ENCODE assay signal across 10 cellular contexts in the genomic region with DNA sequence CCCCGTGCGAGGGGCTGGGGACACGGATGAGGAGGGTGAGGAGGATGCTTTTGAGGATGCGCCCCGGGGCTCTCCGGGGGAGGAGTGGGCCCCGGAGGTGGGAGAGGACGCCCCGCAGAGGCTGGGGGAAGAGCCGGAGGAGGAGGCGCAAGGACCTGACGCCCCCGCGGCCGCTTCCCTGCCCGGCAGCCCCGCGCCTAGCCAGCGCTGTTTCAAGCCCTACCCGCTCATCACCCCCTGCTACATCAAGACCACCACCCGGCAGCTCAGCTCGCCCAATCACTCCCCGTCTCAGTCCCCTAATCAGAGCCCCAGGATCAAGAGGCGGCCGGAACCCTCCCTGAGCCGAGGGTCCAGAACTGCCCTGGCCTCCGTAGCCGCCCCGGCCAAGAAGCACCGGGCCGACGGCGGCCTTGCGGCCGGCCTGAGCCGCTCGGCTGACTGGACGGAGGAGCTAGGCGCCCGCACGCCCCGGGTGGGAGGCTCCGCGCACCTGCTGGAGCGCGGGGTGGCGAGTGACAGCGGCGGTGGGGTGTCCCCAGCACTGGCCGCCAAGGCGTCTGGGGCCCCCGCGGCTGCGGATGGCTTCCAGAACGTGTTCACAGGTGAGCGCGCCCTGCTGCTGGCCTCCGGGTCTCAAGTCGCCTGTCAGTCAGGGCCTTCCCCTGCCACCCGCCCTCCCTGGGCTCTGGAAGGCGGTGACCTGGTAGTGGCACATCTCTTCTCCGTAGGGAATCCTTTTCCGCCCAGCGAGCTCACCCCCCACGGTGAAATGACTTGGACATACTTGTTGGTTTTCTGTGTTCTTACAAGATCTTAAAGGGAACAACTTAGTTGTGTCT. TPM values are rescaled to one million over a fixed set of nuclear protein-coding genes. Genes with fewer than 3 reads are reported as not detected.
A peak's percentile ranks its signal among the peaks of the same experiment; 100 is the strongest.
DNase-seq lines count a peak whose midpoint lies in the region; ATAC-seq and TF ChIP-seq lines count a peak whose summit lies in the region.
"Had no signal": no experiment of that assay in that cellular context is flagged by ENCODE, and none has a peak within 500 bp of the region (broad histone marks: within the 10 kb centered on the region; RNA-seq: fewer than 3 reads in every experiment).

No MANE protein-coding gene starts in this region.

- POLR2A ChIA-PET in WTC11 (lab: Charles Lee), result no interaction called here

- intact Hi-C loops in stomach (cut with DNase I; ENCODE audit: low total_unique reads), result no loop called here

- WGBS in stomach, 5 donors, result 8 to 18% (median 13%) methylated on average over 19 to 65 of the region's 65 CpGs

- no peak overlapping the region for H3K27ac Mint-ChIP-seq in WTC11

- H3K4me3 ChIP-seq in iPS-15b (ENCODE audit: low read depth, low read length) (peak overlapping the region; percentile 41), stomach (peak overlapping the region; percentile 44 to 48 (median 46))

- peak overlapping the region; percentile 64 for H3K4me3 Mint-ChIP-seq in WTC11

- H3K27me3 ChIP-seq in iPS-15b (ENCODE audit: control insufficient read depth, insufficient read depth, low read length) (peaks cover 16% of the 10 kb centered on the region), stomach (peaks cover 0 to 67% (median 31%) of the 10 kb centered on the region in 3 donors)

- H3K36me3 Mint-ChIP-seq in WTC11, result no peaks in the 10 kb centered on the region

- no peaks in the 10 kb centered on the region for H3K9me3 Mint-ChIP-seq in WTC11

- no peaks in the 10 kb centered on the region for H3K9me3 ChIP-seq in iPS-15b (ENCODE audit: control insufficient read depth, insufficient read depth, low read length)
- no peaks in the 10 kb centered on the region for H3K9me3 ChIP-seq in stomach

- CTCF ChIA-PET in WTC11 (lab: Charles Lee), result interaction anchor here (0.9 kb wide), 1 partner anchor 57 kb away, joined by 3 read pairs; no protein-coding TSS in a partner anchor

- peak overlapping the region in 2 of 5 donors; percentile 14 to 65 for H3K27ac ChIP-seq in stomach

- no peak for TF ChIP-seq POLR2A in stomach (IDR thresholded peaks at IDR 0.05)

- H3K36me3 ChIP-seq in iPS-15b (ENCODE audit: control insufficient read depth, insufficient read depth, low read length), result no peaks in the 10 kb centered on the region
- no peaks in the 10 kb centered on the region for H3K36me3 ChIP-seq in stomach

- H3K27me3 Mint-ChIP-seq in WTC11 (ENCODE audit: low read depth), result peaks cover 39% of the 10 kb centered on the region

- no peak for TF ChIP-seq EP300 in stomach (IDR thresholded peaks at IDR 0.05)

- TF ChIP-seq CTCF in WTC11 (IDR thresholded peaks at IDR 0.05) (no peak), stomach (IDR thresholded peaks at IDR 0.05) (no peak)

- ATAC-seq in WTC11 (peak; percentile 40), HG02759 (IDR thresholded peaks at IDR 0.05; ENCODE audit: unreplicated experiment) (no peak), HG02642 (IDR thresholded peaks at IDR 0.05; ENCODE audit: poor library complexity, unreplicated experiment) (no peak)

- DNase-seq in NCI-H1417 (lab: John Stamatoyannopoulos, UW) (peak; percentile 19 to 78 (median 73)), NCI-H1417 treated with DMSO at 0.1 percent for 48 hours (lab: John Stamatoyannopoulos, UW) (no peak), WTC11 (ENCODE audit: low spot score) (peak; percentile 55), stomach (no peak)
- DNase-seq in activated CD8-positive, alpha-beta memory T cell treated with anti-CD3 and anti-CD28 coated beads for 24 hours, result no peak
- DNase-seq: NCI-H446 had no signal

- H3K4me1 Mint-ChIP-seq in WTC11, result peaks cover 16% of the 10 kb centered on the region

- no peaks in the 10 kb centered on the region for H3K4me1 ChIP-seq in iPS-15b (ENCODE audit: control insufficient read depth, insufficient read depth, low read length)
- peaks cover 7 to 28% (median 26%) of the 10 kb centered on the region in 4 donors for H3K4me1 ChIP-seq in stomach

- H3K9ac ChIP-seq in iPS-15b (ENCODE audit: low read depth, low read length), result no peak overlapping the region

TF ChIP-seq in WTC11, 78 proteins besides CTCF, POLR2A, EP300 and RAD21:
- TF ChIP-seq, protein P1, sequence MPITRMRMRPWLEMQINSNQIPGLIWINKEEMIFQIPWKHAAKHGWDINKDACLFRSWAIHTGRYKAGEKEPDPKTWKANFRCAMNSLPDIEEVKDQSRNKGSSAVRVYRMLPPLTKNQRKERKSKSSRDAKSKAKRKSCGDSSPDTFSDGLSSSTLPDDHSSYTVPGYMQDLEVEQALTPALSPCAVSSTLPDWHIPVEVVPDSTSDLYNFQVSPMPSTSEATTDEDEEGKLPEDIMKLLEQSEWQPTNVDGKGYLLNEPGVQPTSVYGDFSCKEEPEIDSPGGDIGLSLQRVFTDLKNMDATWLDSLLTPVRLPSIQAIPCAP (CRISPR knock-in tag; IDR thresholded peaks at IDR 0.05), result 0 out of 2 replicates have a peak, but pooled peaks have one; percentile 21
- TF ChIP-seq, protein P2, sequence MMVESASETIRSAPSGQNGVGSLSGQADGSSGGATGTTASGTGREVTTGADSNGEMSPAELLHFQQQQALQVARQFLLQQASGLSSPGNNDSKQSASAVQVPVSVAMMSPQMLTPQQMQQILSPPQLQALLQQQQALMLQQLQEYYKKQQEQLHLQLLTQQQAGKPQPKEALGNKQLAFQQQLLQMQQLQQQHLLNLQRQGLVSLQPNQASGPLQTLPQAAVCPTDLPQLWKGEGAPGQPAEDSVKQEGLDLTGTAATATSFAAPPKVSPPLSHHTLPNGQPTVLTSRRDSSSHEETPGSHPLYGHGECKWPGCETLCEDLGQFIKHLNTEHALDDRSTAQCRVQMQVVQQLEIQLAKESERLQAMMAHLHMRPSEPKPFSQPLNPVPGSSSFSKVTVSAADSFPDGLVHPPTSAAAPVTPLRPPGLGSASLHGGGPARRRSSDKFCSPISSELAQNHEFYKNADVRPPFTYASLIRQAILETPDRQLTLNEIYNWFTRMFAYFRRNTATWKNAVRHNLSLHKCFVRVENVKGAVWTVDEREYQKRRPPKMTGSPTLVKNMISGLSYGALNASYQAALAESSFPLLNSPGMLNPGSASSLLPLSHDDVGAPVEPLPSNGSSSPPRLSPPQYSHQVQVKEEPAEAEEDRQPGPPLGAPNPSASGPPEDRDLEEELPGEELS (CRISPR knock-in tag; IDR thresholded peaks at IDR 0.05), result 0 out of 2 replicates have a peak, but pooled peaks have one; percentile 17
- TF ChIP-seq, protein P3, sequence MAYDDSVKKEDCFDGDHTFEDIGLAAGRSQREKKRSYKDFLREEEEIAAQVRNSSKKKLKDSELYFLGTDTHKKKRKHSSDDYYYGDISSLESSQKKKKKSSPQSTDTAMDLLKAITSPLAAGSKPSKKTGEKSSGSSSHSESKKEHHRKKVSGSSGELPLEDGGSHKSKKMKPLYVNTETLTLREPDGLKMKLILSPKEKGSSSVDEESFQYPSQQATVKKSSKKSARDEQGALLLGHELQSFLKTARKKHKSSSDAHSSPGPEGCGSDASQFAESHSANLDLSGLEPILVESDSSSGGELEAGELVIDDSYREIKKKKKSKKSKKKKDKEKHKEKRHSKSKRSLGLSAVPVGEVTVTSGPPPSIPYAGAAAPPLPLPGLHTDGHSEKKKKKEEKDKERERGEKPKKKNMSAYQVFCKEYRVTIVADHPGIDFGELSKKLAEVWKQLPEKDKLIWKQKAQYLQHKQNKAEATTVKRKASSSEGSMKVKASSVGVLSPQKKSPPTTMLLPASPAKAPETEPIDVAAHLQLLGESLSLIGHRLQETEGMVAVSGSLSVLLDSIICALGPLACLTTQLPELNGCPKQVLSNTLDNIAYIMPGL (CRISPR knock-in tag; IDR thresholded peaks at IDR 0.05), result peak; percentile 42; the same call in 1 of the 2 replicates
- TF ChIP-seq IRF2 (CRISPR knock-in tag; IDR thresholded peaks at IDR 0.05; ENCODE audit: borderline replicate concordance, low read depth), result no peak

RNA-seq across cellular contexts. Expression of a gene that starts 1.7 kb away (rescaled TPM):
- total RNA-seq in WTC11 (2021), result 1.5 to 2.1 TPM (median 1.8 TPM) in 3 replicates
- total RNA-seq in stomach, result 1 to 10 TPM in 1 of 5 donors, under 1 TPM in 2, not detected in 2; 0.87 to 3.3 (median 0.87) TPM
- under 1 TPM; 0.61 to 0.98 (median 0.68) TPM for polyA plus RNA-seq in stomach
- total RNA-seq: A673 had no signal

Comparison
In these comparisons a context has a peak if more than half of its experiments do, and no peak if none do; other contexts are left out.
1. DNase-seq: peak in NCI-H1417 (3 of 3) and WTC11 (single experiment); none in NCI-H1417 treated with DMSO at 0.1 percent for 48 hours (single experiment), stomach (single experiment) and activated CD8-positive, alpha-beta memory T cell treated with anti-CD3 and anti-CD28 coated beads for 24 hours (single experiment).